ENCODE assay signal across 8 cellular contexts in genomic region chr5:176542596-176543427, GRCh38. TPM values are rescaled to one million over a fixed set of nuclear protein-coding genes. Genes with fewer than 3 reads are reported as not detected.
A peak's percentile ranks its signal among the peaks of the same experiment; 100 is the strongest.
DNase-seq lines count a peak whose midpoint lies in the region; ATAC-seq and TF ChIP-seq lines count a peak whose summit lies in the region.

No MANE protein-coding gene starts in this region.

- peaks cover 70% of the 10 kb centered on the region for H3K4me1 ChIP-seq in CD8-positive, alpha-beta T cell (ENCODE audit: insufficient read depth, low read length)
- H3K4me1 ChIP-seq in endocrine pancreas (ENCODE audit: control insufficient read depth, insufficient read depth, low read length), result peaks cover 10% of the 10 kb centered on the region
- H3K4me1 ChIP-seq in muscle layer of duodenum (ENCODE audit: control insufficient read depth in 1 of 2, insufficient read depth in 2 of 2, low read length in 2 of 2), result peaks cover 13 to 26% of the 10 kb centered on the region in 2 donors

- no peaks in the 10 kb centered on the region for H3K27me3 ChIP-seq in CD8-positive, alpha-beta T cell (ENCODE audit: insufficient read depth, low read length)
- H3K27me3 ChIP-seq in endocrine pancreas (ENCODE audit: control insufficient read depth, insufficient read depth, low read length) (no peaks in the 10 kb centered on the region), muscle layer of duodenum (ENCODE audit: low read depth, low read length) (no peaks in the 10 kb centered on the region)

- peak; percentile 15 for ATAC-seq in CD8-positive, alpha-beta T cell
- ATAC-seq in GM18907 (IDR thresholded peaks at IDR 0.05; ENCODE audit: unreplicated experiment) (peak; percentile 44), HG03103 (IDR thresholded peaks at IDR 0.05; ENCODE audit: low read depth, unreplicated experiment) (peak; percentile 38)

- H3K9ac ChIP-seq in endocrine pancreas (ENCODE audit: control insufficient read depth, insufficient read depth, low read length), result peak overlapping the region; percentile 92

- peak overlapping the region; percentile 97 for H3K27ac Mint-ChIP-seq in CD8-positive, alpha-beta T cell

- peaks cover 78% of the 10 kb centered on the region for H3K4me1 Mint-ChIP-seq in CD8-positive, alpha-beta T cell (ENCODE audit: low read depth)

- no peaks in the 10 kb centered on the region for H3K36me3 ChIP-seq in CD8-positive, alpha-beta T cell (ENCODE audit: insufficient read depth, low read length)
- H3K36me3 ChIP-seq in endocrine pancreas (ENCODE audit: control insufficient read depth, insufficient read depth, low read length) (no peaks in the 10 kb centered on the region), muscle layer of duodenum (ENCODE audit: control insufficient read depth in 1 of 2, insufficient read depth in 2 of 2, low read length in 2 of 2) (no peaks in the 10 kb centered on the region)

- H3K9me3 Mint-ChIP-seq in CD8-positive, alpha-beta T cell, result no peaks in the 10 kb centered on the region

- no peaks in the 10 kb centered on the region for H3K27me3 Mint-ChIP-seq in CD8-positive, alpha-beta T cell (ENCODE audit: low read depth)

- H3K4me3 Mint-ChIP-seq in CD8-positive, alpha-beta T cell, result peak overlapping the region; percentile 91

- H3K4me3 ChIP-seq in CD8-positive, alpha-beta T cell (ENCODE audit: low read depth, low read length), result peak overlapping the region; percentile 79
- H3K4me3 ChIP-seq in endocrine pancreas (ENCODE audit: control insufficient read depth, insufficient read depth, low read length), result no peak overlapping the region
- peak overlapping the region; percentile 64 to 84 for H3K4me3 ChIP-seq in muscle layer of duodenum (ENCODE audit: low read depth in 1 of 2, low read length in 2 of 2)

- POLR2A ChIA-PET in CD8-positive, alpha-beta T cell (lab: Charles Lee), result interaction anchor here (0.6 to 4.9 kb wide), 13 partner anchors 8 to 181 kb away, joined by 3 to 54 read pairs (median 5); partner anchors contain the start of genes CLTB, FAF2, KIAA1191 and TSPAN17

- no peaks in the 10 kb centered on the region for H3K9me3 ChIP-seq in CD8-positive, alpha-beta T cell (ENCODE audit: low read length)
- H3K9me3 ChIP-seq in endocrine pancreas (ENCODE audit: control insufficient read depth, low read length) (no peaks in the 10 kb centered on the region), muscle layer of duodenum (ENCODE audit: control insufficient read depth in 1 of 2, low read length in 2 of 2) (no peaks in the 10 kb centered on the region)

- CTCF ChIA-PET in CD8-positive, alpha-beta T cell (lab: Charles Lee), result interaction anchor here (0.6 to 3.7 kb wide), 15 partner anchors 9 to 126 kb away, joined by 3 to 37 read pairs (median 4); partner anchors contain the start of genes CLTB and FAF2

- peak in 3 of 7 experiments; percentile 38 to 67 (median 38) for DNase-seq in CD8-positive, alpha-beta T cell
- peak; percentile 53 for DNase-seq in SW480 (ENCODE audit: low spot score)
- DNase-seq in MV-4-11 (lab: John Stamatoyannopoulos, UW), result no peak
- no peak for DNase-seq in KG1 (lab: John Stamatoyannopoulos, UW)

- intact Hi-C loops in CD8-positive, alpha-beta T cell (cut with DNase I, micrococcal nuclease), result loop anchor here (1.0 to 5.0 kb wide), 5 partner anchors 41 to 884 kb away; partner anchors contain the start of genes GRK6 (in 2 of the 2), CLTB (in 1 of the 2) and FAF2 (in 1 of the 2)

- peak overlapping the region; percentile 89 for H3K27ac ChIP-seq in CD8-positive, alpha-beta T cell (ENCODE audit: low read depth, low read length)
- peak overlapping the region; percentile 67 for H3K27ac ChIP-seq in muscle layer of duodenum (ENCODE audit: low read length)

- H3K36me3 Mint-ChIP-seq in CD8-positive, alpha-beta T cell, result peaks cover 6% of the 10 kb centered on the region

- no peak for TF ChIP-seq CTCF in CD8-positive, alpha-beta T cell (IDR thresholded peaks at IDR 0.05)

RNA-seq across cellular contexts. Expression of gene RNF44, which starts 5.6 kb away (rescaled TPM):
- total RNA-seq in CD8-positive, alpha-beta T cell, result 100 to 1,000 TPM; 199 to 216 TPM

RNA-seq across cellular contexts. Expression of gene CDHR2, which starts 6.3 kb away (rescaled TPM):
- 1 to 10 TPM; 1.2 to 2.2 TPM for total RNA-seq in CD8-positive, alpha-beta T cell
